10 cellular contexts compared by ENCODE assay signal in genomic region chr17:11880714-11881113, GRCh38.
DNase-seq lines count a peak whose midpoint lies in the region; ATAC-seq, FAIRE-seq and TF ChIP-seq lines count a peak whose summit lies in the region.
"Had no signal": no experiment of that assay in that cellular context is flagged by ENCODE, and none has a peak within 500 bp of the region (broad histone marks: within the 10 kb centered on the region; RNA-seq: fewer than 3 reads in every experiment).

No MANE protein-coding gene starts in this region.

- TF ChIP-seq CTCF in A673 (conservative IDR thresholded peaks at IDR 0.05; ENCODE audit: low read depth, low read length) (peak; percentile 66), Panc1 (IDR thresholded peaks at IDR 0.05) (peak; percentile 53), keratinocyte (optimal IDR thresholded peaks at IDR 0.05 in 1 of 3, IDR thresholded peaks at IDR 0.05 in 1 of 3, conservative IDR thresholded peaks at IDR 0.05 in 1 of 3; ENCODE audit: extremely low read depth in 1 of 3, insufficient read depth in 2 of 3, low read length in 3 of 3) (peak; percentile 47 to 70 (median 54))

- BruUV-seq in A673 (replicated peaks; lab: Mats Ljungman, UMichigan) (no TSS peak), Panc1 (replicated peaks; lab: Mats Ljungman, UMichigan) (no TSS peak)

- ATAC-seq in Panc1 (peak; percentile 66; the same call in 1 of the 2 replicates), GM19455 (IDR thresholded peaks at IDR 0.05; ENCODE audit: unreplicated experiment) (no peak), GM21576 (IDR thresholded peaks at IDR 0.05; ENCODE audit: unreplicated experiment) (no peak)
- ATAC-seq in stimulated activated effector memory CD8-positive, alpha-beta T cell treated with anti-CD3 and anti-CD28 coated beads, Interleukin-12 subunit alpha, Interleukin-12 subunit beta, amount 100 ng/mL, for 72 hours = no peak

- H3K4me1 ChIP-seq in A673 (ENCODE audit: insufficient read depth, low read length, poor library complexity, severe bottlenecking) (no peaks in the 10 kb centered on the region), HAP-1 (no peaks in the 10 kb centered on the region), Panc1 (ENCODE audit: control insufficient read depth, insufficient read depth, low read length) (no peaks in the 10 kb centered on the region), keratinocyte (ENCODE audit: control insufficient read depth, extremely low read depth, insufficient read depth, low read length) (no peaks in the 10 kb centered on the region)

- FAIRE-seq in keratinocyte (lab: Jason Lieb, UNC) = peak; percentile 43

- H3K27me3 Mint-ChIP-seq in activated CD4-positive, alpha-beta memory T cell treated with anti-CD3 and anti-CD28 coated beads, Interleukin-2, amount 10 ng/mL, durations not matched to agents 7 days and 5 days = no peaks in the 10 kb centered on the region

- no peak overlapping the region for H2AFZ ChIP-seq in keratinocyte (ENCODE audit: control insufficient read depth, low read length)

- no peak overlapping the region for H3K4me3 ChIP-seq in A673 (ENCODE audit: low read depth, low read length, poor library complexity, severe bottlenecking)
- no peak overlapping the region for H3K4me3 ChIP-seq in HAP-1
- H3K4me3 ChIP-seq in Panc1 (ENCODE audit: low read depth in 2 of 2, low read length in 2 of 2) = no peak overlapping the region
- no peak overlapping the region for H3K4me3 ChIP-seq in keratinocyte (ENCODE audit: control insufficient read depth in 2 of 3, extremely low read depth in 1 of 3, insufficient read depth in 2 of 3, low read depth in 1 of 3, low read length in 3 of 3)

- H3K36me3 Mint-ChIP-seq in stimulated activated effector memory CD8-positive, alpha-beta T cell treated with anti-CD3 and anti-CD28 coated beads, Interleukin-12 subunit alpha, Interleukin-12 subunit beta, amount 100 ng/mL, for 72 hours = no peaks in the 10 kb centered on the region
- H3K36me3 Mint-ChIP-seq in activated CD4-positive, alpha-beta memory T cell treated with anti-CD3 and anti-CD28 coated beads, Interleukin-2, amount 10 ng/mL, durations not matched to agents 7 days and 5 days (ENCODE audit: low read depth) = no peaks in the 10 kb centered on the region

- H3K27ac Mint-ChIP-seq in stimulated activated effector memory CD8-positive, alpha-beta T cell treated with anti-CD3 and anti-CD28 coated beads, Interleukin-12 subunit alpha, Interleukin-12 subunit beta, amount 100 ng/mL, for 72 hours = no peak overlapping the region
- H3K27ac Mint-ChIP-seq in activated CD4-positive, alpha-beta memory T cell treated with anti-CD3 and anti-CD28 coated beads, Interleukin-2, amount 10 ng/mL, durations not matched to agents 7 days and 5 days = no peak overlapping the region

- in situ Hi-C loops in HAP-1 (cut with MboI; ENCODE audit: low sequenced_read_pairs) = no loop called here
- in situ Hi-C loops in Panc1 (cut with HindIII; ENCODE audit: low pct_unique_long_range_greater_than_20kb, low sequenced_read_pairs) = no loop called here

- POLR2A ChIA-PET in A673 (lab: Charles Lee; ENCODE audit: low non-redundant PET) (no interaction called here), Panc1 (lab: Charles Lee) (no interaction called here)
- POLR2A ChIA-PET in activated CD4-positive, alpha-beta memory T cell treated with anti-CD3 and anti-CD28 coated beads, Interleukin-2, amount 10 ng/mL, durations not matched to agents 7 days and 5 days (lab: Charles Lee) = no interaction called here

- dilution Hi-C loops in keratinocyte (cut with MboI; ENCODE audit: extremely low pct_ligation_motif_present, low sequenced_read_pairs) = no loop called here

- no peaks in the 10 kb centered on the region for H3K27me3 ChIP-seq in A673 (replicated peaks; ENCODE audit: insufficient read depth, low read depth, low read length, poor library complexity)
- no peaks in the 10 kb centered on the region for H3K27me3 ChIP-seq in HAP-1 (ENCODE audit: low read depth)
- no peaks in the 10 kb centered on the region for H3K27me3 ChIP-seq in Panc1 (ENCODE audit: control insufficient read depth, insufficient read depth, low read length)
- no peaks in the 10 kb centered on the region for H3K27me3 ChIP-seq in keratinocyte (ENCODE audit: control insufficient read depth, extremely low read depth, insufficient read depth, low read length)
- H3K27me3 ChIP-seq: neutrophil had no signal

- H3K4me3 Mint-ChIP-seq in stimulated activated effector memory CD8-positive, alpha-beta T cell treated with anti-CD3 and anti-CD28 coated beads, Interleukin-12 subunit alpha, Interleukin-12 subunit beta, amount 100 ng/mL, for 72 hours = no peak overlapping the region
- no peak overlapping the region for H3K4me3 Mint-ChIP-seq in activated CD4-positive, alpha-beta memory T cell treated with anti-CD3 and anti-CD28 coated beads, Interleukin-2, amount 10 ng/mL, durations not matched to agents 7 days and 5 days

- no peaks in the 10 kb centered on the region for H3K9me1 ChIP-seq in keratinocyte (ENCODE audit: control insufficient read depth, extremely low read depth, insufficient read depth, low read length)

- CTCF ChIA-PET in A673 (lab: Charles Lee) (no interaction called here), Panc1 (lab: Charles Lee) (no interaction called here)
- CTCF ChIA-PET in activated CD4-positive, alpha-beta memory T cell treated with anti-CD3 and anti-CD28 coated beads, Interleukin-2, amount 10 ng/mL, durations not matched to agents 7 days and 5 days (lab: Charles Lee) = no interaction called here

- H3K27ac ChIP-seq in A673 (ENCODE audit: low read depth, low read length, poor library complexity, severe bottlenecking) (no peak overlapping the region), Panc1 (ENCODE audit: low read length) (no peak overlapping the region), keratinocyte (ENCODE audit: control insufficient read depth, insufficient read depth, low read length) (no peak overlapping the region)
- H3K27ac ChIP-seq: neutrophil had no signal

- H3K9me3 ChIP-seq in A673 (ENCODE audit: low read depth, low read length, poor library complexity, severe bottlenecking) (no peaks in the 10 kb centered on the region), HAP-1 (no peaks in the 10 kb centered on the region), Panc1 (ENCODE audit: control insufficient read depth, insufficient read depth, low read depth, low read length) (no peaks in the 10 kb centered on the region), keratinocyte (ENCODE audit: control insufficient read depth, low read depth, low read length) (no peaks in the 10 kb centered on the region)
- H3K9me3 ChIP-seq: neutrophil had no signal

- no peak overlapping the region for H3K4me2 ChIP-seq in keratinocyte (ENCODE audit: control insufficient read depth, extremely low read depth, insufficient read depth, low read depth, low read length)

- no peaks in the 10 kb centered on the region for H3K36me3 ChIP-seq in A673 (ENCODE audit: insufficient read depth, low read length, poor library complexity, severe bottlenecking)
- no peaks in the 10 kb centered on the region for H3K36me3 ChIP-seq in HAP-1 (replicated peaks)
- no peaks in the 10 kb centered on the region for H3K36me3 ChIP-seq in Panc1 (ENCODE audit: control insufficient read depth, insufficient read depth, low read length)
- H3K36me3 ChIP-seq in keratinocyte (ENCODE audit: control insufficient read depth in 2 of 2, extremely low read depth in 1 of 2, insufficient read depth in 2 of 2, low read length in 2 of 2) = no peaks in the 10 kb centered on the region
- H3K36me3 ChIP-seq: neutrophil had no signal

- no peaks in the 10 kb centered on the region for H3K4me1 Mint-ChIP-seq in stimulated activated effector memory CD8-positive, alpha-beta T cell treated with anti-CD3 and anti-CD28 coated beads, Interleukin-12 subunit alpha, Interleukin-12 subunit beta, amount 100 ng/mL, for 72 hours
- H3K4me1 Mint-ChIP-seq in activated CD4-positive, alpha-beta memory T cell treated with anti-CD3 and anti-CD28 coated beads, Interleukin-2, amount 10 ng/mL, durations not matched to agents 7 days and 5 days = no peaks in the 10 kb centered on the region

- no peaks in the 10 kb centered on the region for H3K9me3 Mint-ChIP-seq in stimulated activated effector memory CD8-positive, alpha-beta T cell treated with anti-CD3 and anti-CD28 coated beads, Interleukin-12 subunit alpha, Interleukin-12 subunit beta, amount 100 ng/mL, for 72 hours
- no peaks in the 10 kb centered on the region for H3K9me3 Mint-ChIP-seq in activated CD4-positive, alpha-beta memory T cell treated with anti-CD3 and anti-CD28 coated beads, Interleukin-2, amount 10 ng/mL, durations not matched to agents 7 days and 5 days

- H3K79me2 ChIP-seq in keratinocyte (ENCODE audit: control insufficient read depth, insufficient read depth, low read length) = no peaks in the 10 kb centered on the region

- intact Hi-C loops in A673 (cut with micrococcal nuclease; ENCODE audit: unreplicated experiment) = loop anchor here (2.0 to 5.0 kb wide), 2 partner anchors 363 to 1004 kb away; no protein-coding TSS in a partner anchor
- intact Hi-C loops in Panc1 (cut with micrococcal nuclease; ENCODE audit: unreplicated experiment) = no loop called here

- no peak overlapping the region for H3K9ac ChIP-seq in keratinocyte (ENCODE audit: control insufficient read depth, extremely low read depth, insufficient read depth, low read length)

- DNase-seq in A673 (ENCODE audit: low spot score) (peak; percentile 85), HAP-1 (ENCODE audit: low spot score in 2 of 2) (peak; percentile 5 to 9), Panc1 (ENCODE audit: low read depth, low spot score) (no peak), keratinocyte (ENCODE audit: low read depth, low spot score) (peak; percentile 2)
- no peak for DNase-seq in stimulated activated effector memory CD8-positive, alpha-beta T cell treated with anti-CD3 and anti-CD28 coated beads, Interleukin-12 subunit alpha, Interleukin-12 subunit beta, amount 100 ng/mL, for 72 hours (ENCODE audit: low spot score in 2 of 2)
- DNase-seq in activated CD4-positive, alpha-beta memory T cell treated with anti-CD3 and anti-CD28 coated beads, Interleukin-2, amount 10 ng/mL, durations not matched to agents 7 days and 5 days = no peak
- DNase-seq: NCI-H510A had no signal

- H4K20me1 ChIP-seq in keratinocyte (ENCODE audit: control insufficient read depth, extremely low read depth, insufficient read depth, low read length) = no peaks in the 10 kb centered on the region

Comparison
In these comparisons a context has a peak if more than half of its experiments do, and no peak if none do; other contexts are left out.
1. DNase-seq: peak in A673 (single experiment), HAP-1 (2 of 2) and keratinocyte (single experiment); none in Panc1 (single experiment), stimulated activated effector memory CD8-positive, alpha-beta T cell treated with anti-CD3 and anti-CD28 coated beads, Interleukin-12 subunit alpha, Interleukin-12 subunit beta, amount 100 ng/mL, for 72 hours (0 of 2) and activated CD4-positive, alpha-beta memory T cell treated with anti-CD3 and anti-CD28 coated beads, Interleukin-2, amount 10 ng/mL, durations not matched to agents 7 days and 5 days (single experiment).
2. Peak in every context shown above with its lines, with median percentiles within 50 percentile points of each other: CTCF ChIP-seq.